33 cellular contexts compared by ENCODE assay signal in genomic region chr15:88456733-88457132, GRCh38.
"Had no signal": no experiment of that assay in that cellular context is flagged by ENCODE, and none has a peak within 500 bp of the region (broad histone marks: within the 10 kb centered on the region; RNA-seq: fewer than 3 reads in every experiment).

No MANE protein-coding gene starts in this region.

- H3K27me3 Mint-ChIP-seq: activated B cell treated with CpG ODN at 0.5 μM for 24 hours; activated CD4-positive, alpha-beta memory T cell treated with anti-CD3 and anti-CD28 coated beads for 36 hours; activated CD4-positive, alpha-beta T cell treated with anti-CD3 and anti-CD28 coated beads, Interleukin-2, amount 10 ng/mL, durations not matched to agents 24 days and 14 days; activated naive CD8-positive, alpha-beta T cell treated with anti-CD3 and anti-CD28 coated beads for 36 hours; activated T-helper 17 cell treated with anti-CD3 and anti-CD28 coated beads, Interleukin-2, amount 50 U/mL, for 72 hours had no signal

- H3K36me3 ChIP-seq: breast epithelium had no signal

- H3K27ac ChIP-seq: adrenal gland, body of pancreas, brain microvascular endothelial cell, breast epithelium, VCaP had no signal

- DNase-seq: activated B cell treated with CpG ODN at 0.5 μM for 24 hours; activated CD4-positive, alpha-beta memory T cell treated with anti-CD3 and anti-CD28 coated beads for 36 hours; activated CD4-positive, alpha-beta T cell treated with anti-CD3 and anti-CD28 coated beads for 4 hours; activated CD4-positive, alpha-beta T cell treated with anti-CD3 and anti-CD28 coated beads, Interleukin-2, amount 10 ng/mL, durations not matched to agents 24 days and 14 days; activated CD4-positive, alpha-beta T cell treated with anti-CD3 and anti-CD28 coated beads, Interleukin-2, amount 50 U/mL, for 1 hour; activated CD4-positive, alpha-beta T cell treated with anti-CD3 and anti-CD28 coated beads, Interleukin-2, amount 50 U/mL, for 4 hours; activated CD4-positive, CD25-positive, alpha-beta regulatory T cell treated with anti-CD3 and anti-CD28 coated beads, Interleukin-2, amount 50 U/mL, for 72 hours; activated CD8-positive, alpha-beta memory T cell treated with anti-CD3 and anti-CD28 coated beads, Interleukin-2, amount 50 U/mL, for 4 hours; activated effector memory CD4-positive, alpha-beta T cell treated with anti-CD3 and anti-CD28 coated beads, Interleukin-2, amount 50 U/mL, for 16 hours; activated gamma-delta T cell treated with Interleukin-2 at 50 U/mL for 16 hours; activated naive CD4-positive, alpha-beta T cell; activated naive CD4-positive, alpha-beta T cell treated with anti-CD3 and anti-CD28 coated beads for 36 hours; activated naive CD4-positive, alpha-beta T cell treated with anti-CD3 and anti-CD28 coated beads, Interleukin-2, amount 50 U/mL, for 16 hours; activated naive CD8-positive, alpha-beta T cell treated with anti-CD3 and anti-CD28 coated beads for 36 hours; activated T-cell treated with anti-CD3 and anti-CD28 coated beads for 4 hours; activated T-cell treated with anti-CD3 and anti-CD28 coated beads, Interleukin-2, amount 50 U/mL, for 1 hour; amniotic stem cell; aorta; body of pancreas; brain microvascular endothelial cell; central memory CD4-positive, alpha-beta T cell; SW 1271; T-helper 1 cell; T-helper 2 cell; T-helper 9 cell had no signal

- H3K27ac Mint-ChIP-seq: activated B cell treated with CpG ODN at 0.5 μM for 24 hours; activated CD4-positive, alpha-beta memory T cell treated with anti-CD3 and anti-CD28 coated beads for 36 hours; activated CD4-positive, alpha-beta T cell treated with anti-CD3 and anti-CD28 coated beads, Interleukin-2, amount 10 ng/mL, durations not matched to agents 24 days and 14 days; activated naive CD4-positive, alpha-beta T cell treated with anti-CD3 and anti-CD28 coated beads for 36 hours; activated naive CD8-positive, alpha-beta T cell treated with anti-CD3 and anti-CD28 coated beads for 36 hours; activated T-helper 1 cell treated with anti-CD3 and anti-CD28 coated beads, Interleukin-12 subunit alpha, Interleukin-12 subunit beta, Interleukin-2, Interleukin-4 antibody, amounts not matched to agents 30 ng/mL and 10 ng/mL and 1 ng/mL, durations not matched to agents 14 hours and 24 hours and 36 hours; activated T-helper 17 cell treated with anti-CD3 and anti-CD28 coated beads, Interleukin-2, amount 50 U/mL, for 72 hours; T-helper 1 cell treated with Interleukin-12 subunit alpha and Interleukin-12 subunit beta and Interleukin-4 antibody, amounts not matched to agents 30 μg/mL and 1 μg/mL, for 36 hours; T-helper 2 cell treated with Interferon-gamma antibody and Interleukin-4, amounts not matched to agents 5 μg/mL and 100 μg/mL, for 36 hours had no signal

- H3K4me3 ChIP-seq: adrenal gland, body of pancreas, breast epithelium had no signal

- H3K9me3 Mint-ChIP-seq: activated B cell treated with CpG ODN at 0.5 μM for 24 hours; activated CD4-positive, alpha-beta memory T cell treated with anti-CD3 and anti-CD28 coated beads for 36 hours; activated CD4-positive, alpha-beta T cell treated with anti-CD3 and anti-CD28 coated beads, Interleukin-2, amount 10 ng/mL, durations not matched to agents 24 days and 14 days; activated naive CD4-positive, alpha-beta T cell treated with anti-CD3 and anti-CD28 coated beads for 36 hours; activated naive CD4-positive, alpha-beta T cell treated with anti-CD3 and anti-CD28 coated beads, Interleukin-2, amount 50 U/mL, for 72 hours; activated naive CD8-positive, alpha-beta T cell treated with anti-CD3 and anti-CD28 coated beads for 36 hours; activated T-helper 1 cell treated with anti-CD3 and anti-CD28 coated beads, Interleukin-12 subunit alpha, Interleukin-12 subunit beta, Interleukin-2, Interleukin-4 antibody, amounts not matched to agents 30 ng/mL and 10 ng/mL and 1 ng/mL, durations not matched to agents 14 hours and 24 hours and 36 hours; activated T-helper 17 cell treated with anti-CD3 and anti-CD28 coated beads, Interleukin-2, amount 50 U/mL, for 72 hours; T-helper 1 cell treated with Interleukin-12 subunit alpha and Interleukin-12 subunit beta and Interleukin-4 antibody, amounts not matched to agents 30 μg/mL and 1 μg/mL, for 36 hours; T-helper 2 cell treated with Interferon-gamma antibody and Interleukin-4, amounts not matched to agents 5 μg/mL and 100 μg/mL, for 36 hours had no signal

- H3K4me3 Mint-ChIP-seq: activated B cell treated with CpG ODN at 0.5 μM for 24 hours; activated CD4-positive, alpha-beta memory T cell treated with anti-CD3 and anti-CD28 coated beads for 36 hours; activated CD4-positive, alpha-beta T cell treated with anti-CD3 and anti-CD28 coated beads, Interleukin-2, amount 10 ng/mL, durations not matched to agents 24 days and 14 days; activated naive CD4-positive, alpha-beta T cell treated with anti-CD3 and anti-CD28 coated beads for 36 hours; activated naive CD8-positive, alpha-beta T cell treated with anti-CD3 and anti-CD28 coated beads for 36 hours; activated T-helper 1 cell treated with anti-CD3 and anti-CD28 coated beads, Interleukin-12 subunit alpha, Interleukin-12 subunit beta, Interleukin-2, Interleukin-4 antibody, amounts not matched to agents 30 ng/mL and 10 ng/mL and 1 ng/mL, durations not matched to agents 14 hours and 24 hours and 36 hours; activated T-helper 17 cell treated with anti-CD3 and anti-CD28 coated beads, Interleukin-2, amount 50 U/mL, for 72 hours; T-helper 1 cell treated with Interleukin-12 subunit alpha and Interleukin-12 subunit beta and Interleukin-4 antibody, amounts not matched to agents 30 μg/mL and 1 μg/mL, for 36 hours; T-helper 2 cell treated with Interferon-gamma antibody and Interleukin-4, amounts not matched to agents 5 μg/mL and 100 μg/mL, for 36 hours had no signal

- ATAC-seq: activated naive CD4-positive, alpha-beta T cell treated with anti-CD3 and anti-CD28 coated beads, Interleukin-2, amount 50 U/mL, for 72 hours; activated T-helper 17 cell treated with anti-CD3 and anti-CD28 coated beads, Interleukin-2, amount 50 U/mL, for 72 hours; body of pancreas had no signal

- H3K9me3 ChIP-seq: adrenal gland, body of pancreas, breast epithelium had no signal

- H3K4me1 ChIP-seq: breast epithelium had no signal

- H3K4me1 Mint-ChIP-seq: activated T-helper 17 cell treated with anti-CD3 and anti-CD28 coated beads, Interleukin-2, amount 50 U/mL, for 72 hours had no signal

- H3K27me3 ChIP-seq: adrenal gland, body of pancreas, brain microvascular endothelial cell, breast epithelium had no signal
